ENCODE assay signal across 19 cellular contexts in the genomic region with DNA sequence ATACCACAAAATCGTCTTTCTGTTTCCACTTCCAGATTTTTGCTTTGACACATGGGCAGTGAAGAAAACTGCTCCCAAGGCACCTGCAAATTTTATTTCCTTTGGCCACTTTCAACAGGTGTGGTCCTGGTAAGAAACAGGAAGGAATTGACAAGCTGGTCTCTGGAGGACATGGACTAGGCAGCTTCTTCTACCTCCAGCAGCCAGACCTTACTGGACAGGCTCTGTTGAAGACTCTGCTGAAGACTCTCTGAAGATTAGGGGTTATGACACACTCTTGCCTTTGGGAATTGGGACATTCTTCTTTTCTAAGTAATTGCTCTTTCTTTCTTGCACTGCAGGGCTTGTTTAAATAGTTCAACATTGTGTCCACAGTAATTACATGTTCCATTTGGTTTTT.
DNase-seq lines count a peak whose midpoint lies in the region; ATAC-seq and TF ChIP-seq lines count a peak whose summit lies in the region.
"Had no signal": no experiment of that assay in that cellular context is flagged by ENCODE, and none has a peak within 500 bp of the region (broad histone marks: within the 10 kb centered on the region; RNA-seq: fewer than 3 reads in every experiment).

No MANE protein-coding gene starts in this region.

- no peaks in the 10 kb centered on the region for H3K9me3 ChIP-seq in right atrium auricular region
- H3K9me3 ChIP-seq in HEK293 (ENCODE audit: control insufficient read depth, insufficient read depth, low read depth, low read length): no peaks in the 10 kb centered on the region

- H3K27ac ChIP-seq in right atrium auricular region: no peak overlapping the region
- H3K27ac ChIP-seq in HEK293 (ENCODE audit: extremely low read depth, low read depth, low read length): no peak overlapping the region
- H3K27ac ChIP-seq: 22Rv1 had no signal

- H3K4me3 ChIP-seq in right atrium auricular region (no peak overlapping the region), HEK293 (ENCODE audit: low read depth, low read length) (no peak overlapping the region)
- H3K4me3 ChIP-seq: GM23338 had no signal

- H3K4me1 ChIP-seq in right atrium auricular region (no peaks in the 10 kb centered on the region), HEK293 (ENCODE audit: control insufficient read depth, insufficient read depth, low read length) (peaks cover 3% of the 10 kb centered on the region; the same call in 1 of the 2 replicates)

- H3K36me3 ChIP-seq in right atrium auricular region (no peaks in the 10 kb centered on the region), HEK293 (ENCODE audit: control insufficient read depth in 2 of 2, insufficient read depth in 1 of 2, low read length in 2 of 2) (no peaks in the 10 kb centered on the region)

- ATAC-seq in Right ventricle myocardium inferior (peak; percentile 54), sciatic nerve (peak; percentile 95), HG02884 (IDR thresholded peaks at IDR 0.05; ENCODE audit: unreplicated experiment) (no peak)
- ATAC-seq: GM23338, HCT116 had no signal

- no peaks in the 10 kb centered on the region for H3K27me3 ChIP-seq in right atrium auricular region

- CTCF ChIA-PET in HEK293 (lab: Yijun Ruan, JAX): interaction anchor here (1.0 kb wide), 1 partner anchor 124 kb away, joined by 3 read pairs; no protein-coding TSS in a partner anchor

- DNase-seq in Right ventricle myocardium inferior (ENCODE audit: missing footprints) (no peak), right atrium auricular region (ENCODE audit: low spot score) (no peak), sciatic nerve (ENCODE audit: low spot score) (no peak), iPS-NIHi7 (ENCODE audit: extremely low spot score) (no peak)
- no peak for DNase-seq in stimulated activated naive CD4-positive, alpha-beta T cell (lab: John Stamatoyannopoulos, UW)
- DNase-seq: C1 segment of cervical spinal cord; Calu3; CD4-positive, alpha-beta memory T cell; COR-L47; DMS53; DMS79 treated with DMSO at 0.1 percent for 48 hours; GF-D8; H9; HFFc6 had no signal

- TF ChIP-seq CTCF in right atrium auricular region (IDR thresholded peaks at IDR 0.05) (no peak), HEK293 (tag by site-specific recombination; IDR thresholded peaks at IDR 0.05) (no peak)

- intact Hi-C loops in Right ventricle myocardium inferior (cut with DNase I) (no loop called here), sciatic nerve (cut with DNase I) (no loop called here)

- POLR2A ChIA-PET in HEK293 (lab: Yijun Ruan, JAX): no interaction called here

TF ChIP-seq in HEK293, 187 proteins besides CTCF, POLR2A, EP300 and RAD21:
- peak; percentile 50; the same call in 1 of the 2 replicates for TF ChIP-seq SCRT2 (tag by site-specific recombination; IDR thresholded peaks at IDR 0.05)
- TF ChIP-seq, protein P1, sequence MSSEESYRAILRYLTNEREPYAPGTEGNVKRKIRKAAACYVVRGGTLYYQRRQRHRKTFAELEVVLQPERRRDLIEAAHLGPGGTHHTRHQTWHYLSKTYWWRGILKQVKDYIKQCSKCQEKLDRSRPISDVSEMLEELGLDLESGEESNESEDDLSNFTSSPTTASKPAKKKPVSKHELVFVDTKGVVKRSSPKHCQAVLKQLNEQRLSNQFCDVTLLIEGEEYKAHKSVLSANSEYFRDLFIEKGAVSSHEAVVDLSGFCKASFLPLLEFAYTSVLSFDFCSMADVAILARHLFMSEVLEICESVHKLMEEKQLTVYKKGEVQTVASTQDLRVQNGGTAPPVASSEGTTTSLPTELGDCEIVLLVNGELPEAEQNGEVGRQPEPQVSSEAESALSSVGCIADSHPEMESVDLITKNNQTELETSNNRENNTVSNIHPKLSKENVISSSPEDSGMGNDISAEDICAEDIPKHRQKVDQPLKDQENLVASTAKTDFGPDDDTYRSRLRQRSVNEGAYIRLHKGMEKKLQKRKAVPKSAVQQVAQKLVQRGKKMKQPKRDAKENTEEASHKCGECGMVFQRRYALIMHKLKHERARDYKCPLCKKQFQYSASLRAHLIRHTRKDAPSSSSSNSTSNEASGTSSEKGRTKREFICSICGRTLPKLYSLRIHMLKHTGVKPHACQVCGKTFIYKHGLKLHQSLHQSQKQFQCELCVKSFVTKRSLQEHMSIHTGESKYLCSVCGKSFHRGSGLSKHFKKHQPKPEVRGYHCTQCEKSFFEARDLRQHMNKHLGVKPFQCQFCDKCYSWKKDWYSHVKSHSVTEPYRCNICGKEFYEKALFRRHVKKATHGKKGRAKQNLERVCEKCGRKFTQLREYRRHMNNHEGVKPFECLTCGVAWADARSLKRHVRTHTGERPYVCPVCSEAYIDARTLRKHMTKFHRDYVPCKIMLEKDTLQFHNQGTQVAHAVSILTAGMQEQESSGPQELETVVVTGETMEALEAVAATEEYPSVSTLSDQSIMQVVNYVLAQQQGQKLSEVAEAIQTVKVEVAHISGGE (tag by site-specific recombination; conservative IDR thresholded peaks at IDR 0.05; ENCODE audit: low read depth): no peak
- TF ChIP-seq ZNF530 (tag by site-specific recombination; IDR thresholded peaks at IDR 0.05; ENCODE audit: low read depth): no peak
- TF ChIP-seq ZBTB7A (tag by site-specific recombination; IDR thresholded peaks at IDR 0.05; ENCODE audit: low read depth): no peak
- TF ChIP-seq ZNF292 (tag by site-specific recombination; IDR thresholded peaks at IDR 0.05; ENCODE audit: borderline replicate concordance, low read depth): no peak
- 0 out of 2 replicates have a peak, but pooled peaks have one; percentile 13 for TF ChIP-seq SCRT1 (tag by site-specific recombination; IDR thresholded peaks at IDR 0.05; ENCODE audit: borderline replicate concordance)
- no peak for TF ChIP-seq ZNF654 (tag by site-specific recombination; IDR thresholded peaks at IDR 0.05; ENCODE audit: low read depth)
- TF ChIP-seq ZNF76 (tag by site-specific recombination; IDR thresholded peaks at IDR 0.05; ENCODE audit: borderline replicate concordance, low read depth): no peak
- TF ChIP-seq, protein P2, sequence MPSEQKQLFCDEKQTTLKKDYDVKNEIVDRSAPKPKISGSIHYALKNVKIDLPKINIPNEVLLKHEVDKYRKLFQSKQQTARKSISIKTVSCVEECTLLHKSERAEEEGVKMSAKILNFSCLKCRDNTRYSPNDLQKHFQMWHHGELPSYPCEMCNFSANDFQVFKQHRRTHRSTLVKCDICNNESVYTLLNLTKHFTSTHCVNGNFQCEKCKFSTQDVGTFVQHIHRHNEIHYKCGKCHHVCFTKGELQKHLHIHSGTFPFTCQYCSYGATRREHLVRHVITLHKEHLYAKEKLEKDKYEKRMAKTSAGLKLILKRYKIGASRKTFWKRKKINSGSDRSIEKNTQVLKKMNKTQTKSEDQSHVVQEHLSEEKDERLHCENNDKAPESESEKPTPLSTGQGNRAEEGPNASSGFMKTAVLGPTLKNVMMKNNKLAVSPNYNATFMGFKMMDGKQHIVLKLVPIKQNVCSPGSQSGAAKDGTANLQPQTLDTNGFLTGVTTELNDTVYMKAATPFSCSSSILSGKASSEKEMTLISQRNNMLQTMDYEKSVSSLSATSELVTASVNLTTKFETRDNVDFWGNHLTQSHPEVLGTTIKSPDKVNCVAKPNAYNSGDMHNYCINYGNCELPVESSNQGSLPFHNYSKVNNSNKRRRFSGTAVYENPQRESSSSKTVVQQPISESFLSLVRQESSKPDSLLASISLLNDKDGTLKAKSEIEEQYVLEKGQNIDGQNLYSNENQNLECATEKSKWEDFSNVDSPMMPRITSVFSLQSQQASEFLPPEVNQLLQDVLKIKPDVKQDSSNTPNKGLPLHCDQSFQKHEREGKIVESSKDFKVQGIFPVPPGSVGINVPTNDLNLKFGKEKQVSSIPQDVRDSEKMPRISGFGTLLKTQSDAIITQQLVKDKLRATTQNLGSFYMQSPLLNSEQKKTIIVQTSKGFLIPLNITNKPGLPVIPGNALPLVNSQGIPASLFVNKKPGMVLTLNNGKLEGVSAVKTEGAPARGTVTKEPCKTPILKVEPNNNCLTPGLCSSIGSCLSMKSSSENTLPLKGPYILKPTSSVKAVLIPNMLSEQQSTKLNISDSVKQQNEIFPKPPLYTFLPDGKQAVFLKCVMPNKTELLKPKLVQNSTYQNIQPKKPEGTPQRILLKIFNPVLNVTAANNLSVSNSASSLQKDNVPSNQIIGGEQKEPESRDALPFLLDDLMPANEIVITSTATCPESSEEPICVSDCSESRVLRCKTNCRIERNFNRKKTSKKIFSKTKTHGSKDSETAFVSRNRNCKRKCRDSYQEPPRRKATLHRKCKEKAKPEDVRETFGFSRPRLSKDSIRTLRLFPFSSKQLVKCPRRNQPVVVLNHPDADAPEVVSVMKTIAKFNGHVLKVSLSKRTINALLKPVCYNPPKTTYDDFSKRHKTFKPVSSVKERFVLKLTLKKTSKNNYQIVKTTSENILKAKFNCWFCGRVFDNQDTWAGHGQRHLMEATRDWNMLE (tag by site-specific recombination; conservative IDR thresholded peaks at IDR 0.05; ENCODE audit: low read depth): no peak
